In genomic region chr14:104723651-104724406, GRCh38 we compare ENCODE assay signal across 8 cellular contexts. TPM values are rescaled to one million over a fixed set of nuclear protein-coding genes. Genes with fewer than 3 reads are reported as not detected.
DNase-seq lines count a peak whose midpoint lies in the region; ATAC-seq and TF ChIP-seq lines count a peak whose summit lies in the region.

Gene ADSS1 (plus strand): TSS chr14:104724229. CDS start chr14:104724271, 42 bp downstream.

- H3K4me2 ChIP-seq in HCT116 (ENCODE audit: low read length) = peak within 1 kb of the TSS; percentile 98

- H3K79me2 ChIP-seq in HCT116 (ENCODE audit: insufficient read depth, low read length) = no peaks in the 10 kb centered on the region

- POLR2A ChIA-PET in HCT116 (lab: Charles Lee) = no interaction called here

- H4K20me1 ChIP-seq in HCT116 (ENCODE audit: insufficient read depth) = no peaks in the 10 kb centered on the region

- H3K27me3 Mint-ChIP-seq in activated T-cell treated with anti-CD3 and anti-CD28 coated beads, Interleukin-2, amount 50 U/mL, for 4 hours (ENCODE audit: low read depth) = no peaks in the 10 kb centered on the region
- no peaks in the 10 kb centered on the region for H3K27me3 Mint-ChIP-seq in nephron (ENCODE audit: low read depth)

- no peaks in the 10 kb centered on the region for H3K9me3 Mint-ChIP-seq in activated T-cell treated with anti-CD3 and anti-CD28 coated beads, Interleukin-2, amount 50 U/mL, for 4 hours
- H3K9me3 Mint-ChIP-seq in nephron = no peaks in the 10 kb centered on the region

- no peaks in the 10 kb centered on the region for H3K4me1 Mint-ChIP-seq in activated T-cell treated with anti-CD3 and anti-CD28 coated beads, Interleukin-2, amount 50 U/mL, for 4 hours (ENCODE audit: low read depth)
- H3K4me1 Mint-ChIP-seq in nephron = peaks cover 17% of the 10 kb centered on the region

- H3K36me3 ChIP-seq in ES-I3 (ENCODE audit: insufficient read depth, low read length) (no peaks in the 10 kb centered on the region; the same call in 1 of the 2 replicates), HCT116 (ENCODE audit: control insufficient read depth in 1 of 2, insufficient read depth in 2 of 2, low read length in 2 of 2) (peaks cover 0 to 6% of the 10 kb centered on the region in 2 experiments; a peak in 1 of 4 replicates), stomach smooth muscle (ENCODE audit: control insufficient read depth in 2 of 2, insufficient read depth in 2 of 2, low read length in 2 of 2) (peaks cover 0 to 2% of the 10 kb centered on the region in 2 donors)

- DNase-seq in HCT116 (ENCODE audit: low read depth, low spot score) = no peak
- DNase-seq in NCI-H748 treated with DMSO at 0.1 percent for 48 hours (lab: John Stamatoyannopoulos, UW) = peak; percentile 49
- peak; percentile 48 for DNase-seq in activated T-cell treated with anti-CD3 and anti-CD28 coated beads, Interleukin-2, amount 50 U/mL, for 4 hours
- no peak for DNase-seq in fibroblast of mammary gland (ENCODE audit: low read depth)

- ATAC-seq in HCT116 (peak; percentile 71), GM21717 (IDR thresholded peaks at IDR 0.05; ENCODE audit: unreplicated experiment) (no peak)
- peak; percentile 80 for ATAC-seq in activated T-cell treated with anti-CD3 and anti-CD28 coated beads, Interleukin-2, amount 50 U/mL, for 4 hours

- peak in 2 of 3 experiments; percentile 94 to 96; a peak in 4 of 6 replicates for TF ChIP-seq CTCF in HCT116 (IDR thresholded peaks at IDR 0.05 in 2 of 3, conservative IDR thresholded peaks at IDR 0.05 in 1 of 3; ENCODE audit: borderline replicate concordance in 1 of 3, insufficient read depth in 1 of 3, low read depth in 2 of 3, low read length in 2 of 3)
- no peak for TF ChIP-seq CTCF in fibroblast of mammary gland (conservative IDR thresholded peaks at IDR 0.05; ENCODE audit: control insufficient read depth, insufficient read depth, low read depth, low read length)
- TF ChIP-seq CTCF in nephron (IDR thresholded peaks at IDR 0.05; ENCODE audit: unreplicated experiment in 3 of 3) = peak; percentile 73 to 83 (median 80)

- peak; percentile 90 for TF ChIP-seq POLR2A in HCT116 (IDR thresholded peaks at IDR 0.05; ENCODE audit: borderline replicate concordance, extremely low read depth, insufficient read depth, insufficient read length)

- H2AFZ ChIP-seq in HCT116 (ENCODE audit: low read depth, low read length, poor library complexity, severe bottlenecking) = no peak within 1 kb of the TSS

- H3K27ac Mint-ChIP-seq in nephron = peak within 1 kb of the TSS in 2 of 3 experiments; percentile 87 to 94

- H3K9me2 ChIP-seq in HCT116 (ENCODE audit: insufficient read depth) = no peaks in the 10 kb centered on the region

- TF ChIP-seq RAD21 in HCT116 (IDR thresholded peaks at IDR 0.05; ENCODE audit: low read depth) = no peak

- H3K27me3 ChIP-seq in HCT116 (ENCODE audit: insufficient read depth, low read length) (no peaks in the 10 kb centered on the region), stomach smooth muscle (ENCODE audit: control insufficient read depth in 1 of 2, insufficient read depth in 2 of 2, low read length in 2 of 2) (peaks cover 0 to 12% of the 10 kb centered on the region in 2 donors)

- H3K9ac ChIP-seq in ES-I3 (ENCODE audit: low read depth, low read length) (peak within 1 kb of the TSS; percentile 79), HCT116 (ENCODE audit: low read length) (peak within 1 kb of the TSS; percentile 71), stomach smooth muscle (ENCODE audit: low read length in 2 of 2) (peak within 1 kb of the TSS in 1 of 2 donors; percentile 22)

- RAD21 ChIA-PET in HCT116 (lab: Charles Lee; ENCODE audit: low non-redundant PET in 1 of 2, low total read pairs in 2 of 2, uncharacterized antibody in 2 of 2, unreplicated experiment in 2 of 2) = no interaction called here

- CTCF ChIA-PET in HCT116 (lab: Charles Lee) = interaction anchor here (1.4 to 1.5 kb wide), 2 partner anchors 29 to 43 kb away, joined by 4 read pairs; partner anchors contain the start of gene SIVA1

- peak within 1 kb of the TSS; percentile 54 to 76 for H3K4me3 ChIP-seq in HCT116 (replicated peaks in 1 of 2; ENCODE audit: low read depth in 1 of 2, low read length in 2 of 2)
- peak within 1 kb of the TSS; percentile 42 for H3K4me3 ChIP-seq in fibroblast of mammary gland (ENCODE audit: control insufficient read depth, low read depth, low read length)
- peak within 1 kb of the TSS; percentile 63 to 70 for H3K4me3 ChIP-seq in stomach smooth muscle (ENCODE audit: low read length in 2 of 2)

- intact Hi-C loops in HCT116 (cut with micrococcal nuclease) = no loop called here

- H3K27ac ChIP-seq in HCT116 (ENCODE audit: low read depth, low read length) = peak within 1 kb of the TSS; percentile 69; the same call in 1 of the 2 replicates
- no peak within 1 kb of the TSS for H3K27ac ChIP-seq in stomach smooth muscle (ENCODE audit: low read length)

- H3K4me1 ChIP-seq in ES-I3 (ENCODE audit: insufficient read depth, low read length) = no peaks in the 10 kb centered on the region; the same call in 1 of the 2 replicates
- H3K4me1 ChIP-seq in HCT116 (ENCODE audit: control insufficient read depth in 1 of 2, insufficient read depth in 2 of 2, low read length in 2 of 2) = peaks cover 13 to 24% of the 10 kb centered on the region in 2 experiments
- H3K4me1 ChIP-seq in stomach smooth muscle (ENCODE audit: control insufficient read depth, insufficient read depth, low read length) = peaks cover 32% of the 10 kb centered on the region

- no peaks in the 10 kb centered on the region for H3K36me3 Mint-ChIP-seq in activated T-cell treated with anti-CD3 and anti-CD28 coated beads, Interleukin-2, amount 50 U/mL, for 4 hours (ENCODE audit: insufficient read depth)
- H3K36me3 Mint-ChIP-seq in nephron (ENCODE audit: low read depth) = peaks cover 5% of the 10 kb centered on the region

- BruUV-seq in HCT116 (replicated peaks; lab: Mats Ljungman, UMichigan) = no TSS peak

- no peaks in the 10 kb centered on the region for H3K9me3 ChIP-seq in ES-I3 (ENCODE audit: control insufficient read depth, insufficient read depth, low read length)
- H3K9me3 ChIP-seq in HCT116 (ENCODE audit: control insufficient read depth in 1 of 2, insufficient read depth in 1 of 2, low read depth in 1 of 2, low read length in 2 of 2) = no peaks in the 10 kb centered on the region
- no peaks in the 10 kb centered on the region for H3K9me3 ChIP-seq in stomach smooth muscle (ENCODE audit: control insufficient read depth in 2 of 2, low read length in 2 of 2)

- H3K4me3 Mint-ChIP-seq in activated T-cell treated with anti-CD3 and anti-CD28 coated beads, Interleukin-2, amount 50 U/mL, for 4 hours = peak within 1 kb of the TSS; percentile 64
- H3K4me3 Mint-ChIP-seq in nephron = peak within 1 kb of the TSS; percentile 93 to 98 (median 96)

TF ChIP-seq in HCT116, 20 proteins besides CTCF, POLR2A, EP300 and RAD21:
- TF ChIP-seq MAX (IDR thresholded peaks at IDR 0.05) = no peak
- peak; percentile 75 for TF ChIP-seq YY1 (IDR thresholded peaks at IDR 0.05; ENCODE audit: extremely low read depth, insufficient replicate concordance, low read depth, low read length)
- TF ChIP-seq JUND (IDR thresholded peaks at IDR 0.05) = no peak
- TF ChIP-seq SIN3A (IDR thresholded peaks at IDR 0.05; ENCODE audit: low read depth) = no peak
- no peak for TF ChIP-seq REST (IDR thresholded peaks at IDR 0.05; ENCODE audit: low read depth)
- TF ChIP-seq FOSL1 (IDR thresholded peaks at IDR 0.05; ENCODE audit: low read depth) = no peak
- TF ChIP-seq SP1 (IDR thresholded peaks at IDR 0.05; ENCODE audit: low read depth) = no peak
- TF ChIP-seq EZH2 (IDR thresholded peaks at IDR 0.05) = no peak
- TF ChIP-seq ELF1 (IDR thresholded peaks at IDR 0.05; ENCODE audit: borderline replicate concordance, low read depth) = no peak
- TF ChIP-seq, protein P1, sequence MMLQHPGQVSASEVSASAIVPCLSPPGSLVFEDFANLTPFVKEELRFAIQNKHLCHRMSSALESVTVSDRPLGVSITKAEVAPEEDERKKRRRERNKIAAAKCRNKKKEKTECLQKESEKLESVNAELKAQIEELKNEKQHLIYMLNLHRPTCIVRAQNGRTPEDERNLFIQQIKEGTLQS (IDR thresholded peaks at IDR 0.05) = no peak
- TF ChIP-seq CEBPB (IDR thresholded peaks at IDR 0.05; ENCODE audit: low read depth) = no peak
- TF ChIP-seq POLR2AphosphoS5 (IDR thresholded peaks at IDR 0.05; ENCODE audit: low read depth, low read length) = peak; percentile 80
- TF ChIP-seq ZNF274 (IDR thresholded peaks at IDR 0.05; ENCODE audit: low read depth, low read length) = no peak

RNA-seq across cellular contexts. Expression of gene ADSS1, which starts in this region (rescaled TPM):
- total RNA-seq in HCT116 (2021; ENCODE audit: unreplicated experiment) = 9.9 TPM
- 12.5 and 15.4 TPM in 2 replicates for polyA plus RNA-seq in HCT116 (2012)
- 1 to 10 TPM in 1 of 3 donors, under 1 TPM in 2; 0.66 to 1.2 (median 0.69) TPM for total RNA-seq in activated T-cell treated with anti-CD3 and anti-CD28 coated beads, Interleukin-2, amount 50 U/mL, for 4 hours

Comparison
In these comparisons a context has a peak if more than half of its experiments do, and no peak if none do; other contexts are left out.
1. DNase-seq: peak in NCI-H748 treated with DMSO at 0.1 percent for 48 hours (single experiment) and activated T-cell treated with anti-CD3 and anti-CD28 coated beads, Interleukin-2, amount 50 U/mL, for 4 hours (single experiment); none in HCT116 (single experiment) and fibroblast of mammary gland (single experiment).
2. Peak in every context shown above with its lines, with median percentiles within 50 percentile points of each other: H3K4me3 ChIP-seq.